10 cellular contexts compared by ENCODE assay signal in genomic region chr2:97713296-97714083, GRCh38. TPM values are rescaled to one million over a fixed set of nuclear protein-coding genes. Genes with fewer than 3 reads are reported as not detected.
A peak's percentile ranks its signal among the peaks of the same experiment; 100 is the strongest.
DNase-seq lines count a peak whose midpoint lies in the region; ATAC-seq and TF ChIP-seq lines count a peak whose summit lies in the region.
"Had no signal": no experiment of that assay in that cellular context is flagged by ENCODE, and none has a peak within 500 bp of the region (broad histone marks: within the 10 kb centered on the region; RNA-seq: fewer than 3 reads in every experiment).

ZAP70 (plus strand) TSS chr2:97713576; CDS start chr2:97724037, 10,461 bp downstream.

- no peak for TF ChIP-seq CTCF in thoracic aorta (IDR thresholded peaks at IDR 0.05)
- TF ChIP-seq CTCF in PC-3 (conservative IDR thresholded peaks at IDR 0.05; ENCODE audit: low read depth, low read length), result no peak

- H3K36me3 ChIP-seq in naive thymus-derived CD4-positive, alpha-beta T cell (ENCODE audit: control insufficient read depth in 2 of 3, insufficient read depth in 3 of 3, low read length in 3 of 3), result peaks cover 0 to 18% (median 0%) of the 10 kb centered on the region in 3 experiments
- H3K36me3 ChIP-seq in thoracic aorta (no peaks in the 10 kb centered on the region), PC-3 (ENCODE audit: low read depth, low read length) (no peaks in the 10 kb centered on the region)
- H3K36me3 ChIP-seq: adrenal gland had no signal

- H3K27ac ChIP-seq in naive thymus-derived CD4-positive, alpha-beta T cell (ENCODE audit: low read depth, low read length), result peak within 1 kb of the TSS; percentile 95
- H3K27ac ChIP-seq in thoracic aorta (no peak within 1 kb of the TSS), PC-3 (ENCODE audit: low read length) (no peak within 1 kb of the TSS)
- H3K27ac ChIP-seq: adrenal gland had no signal

- no peaks in the 10 kb centered on the region for H3K27me3 ChIP-seq in naive thymus-derived CD4-positive, alpha-beta T cell (ENCODE audit: control insufficient read depth in 2 of 2, insufficient read depth in 2 of 2, low read length in 2 of 2)
- no peaks in the 10 kb centered on the region for H3K27me3 ChIP-seq in thoracic aorta (replicated peaks; ENCODE audit: insufficient read depth)
- no peaks in the 10 kb centered on the region for H3K27me3 ChIP-seq in PC-3 (ENCODE audit: low read length)
- H3K27me3 ChIP-seq: adrenal gland had no signal

- no peaks in the 10 kb centered on the region for H3K9me2 ChIP-seq in PC-3 (replicated peaks; ENCODE audit: low read length)

- H2AFZ ChIP-seq in PC-3 (ENCODE audit: low read length), result no peak within 1 kb of the TSS

- no peaks in the 10 kb centered on the region for H3K79me2 ChIP-seq in PC-3 (ENCODE audit: low read length)

- peak within 1 kb of the TSS; percentile 94 to 100 (median 99) for H3K27ac Mint-ChIP-seq in naive thymus-derived CD4-positive, alpha-beta T cell

- peak within 1 kb of the TSS; percentile 86 to 100 (median 94) for H3K4me3 Mint-ChIP-seq in naive thymus-derived CD4-positive, alpha-beta T cell

- peaks cover 0 to 2% (median 0%) of the 10 kb centered on the region in 5 donors for H3K27me3 Mint-ChIP-seq in naive thymus-derived CD4-positive, alpha-beta T cell

- no peaks in the 10 kb centered on the region for H3F3A ChIP-seq in PC-3 (ENCODE audit: low read length, unreplicated experiment)

- no TSS peak for BruUV-seq in PC-3 (replicated peaks; lab: Mats Ljungman, UMichigan)

- peak; percentile 74 for ATAC-seq in naive thymus-derived CD4-positive, alpha-beta T cell
- no peak for ATAC-seq in thoracic aorta (ENCODE audit: insufficient number of reproducible peaks, low FRiP score, low read depth)
- no peak for ATAC-seq in HG03196 (IDR thresholded peaks at IDR 0.05; ENCODE audit: unreplicated experiment)
- ATAC-seq in HG02970 (IDR thresholded peaks at IDR 0.05; ENCODE audit: low FRiP score, unreplicated experiment), result no peak
- ATAC-seq in PC-3, result no peak

- H3K9me3 Mint-ChIP-seq in naive thymus-derived CD4-positive, alpha-beta T cell, result peaks cover 0 to 2% (median 0%) of the 10 kb centered on the region in 11 donors

- H4K20me1 ChIP-seq in PC-3 (ENCODE audit: low read length), result no peaks in the 10 kb centered on the region

- peak within 1 kb of the TSS; percentile 94 for H3K4me3 ChIP-seq in naive thymus-derived CD4-positive, alpha-beta T cell (ENCODE audit: low read length)
- H3K4me3 ChIP-seq in thoracic aorta (peak within 1 kb of the TSS; percentile 32), PC-3 (ENCODE audit: low read length) (no peak within 1 kb of the TSS)
- H3K4me3 ChIP-seq: adrenal gland had no signal

- peaks cover 57 to 67% of the 10 kb centered on the region in 2 donors for H3K4me1 ChIP-seq in naive thymus-derived CD4-positive, alpha-beta T cell (ENCODE audit: control insufficient read depth in 2 of 2, insufficient read depth in 2 of 2, low read length in 2 of 2)
- H3K4me1 ChIP-seq in thoracic aorta (ENCODE audit: control insufficient read depth in 1 of 2, low read depth in 2 of 2) (no peaks in the 10 kb centered on the region), PC-3 (ENCODE audit: insufficient read depth, low read length) (no peaks in the 10 kb centered on the region)
- H3K4me1 ChIP-seq: adrenal gland had no signal

- no peak within 1 kb of the TSS for H3K4me2 ChIP-seq in PC-3 (ENCODE audit: low read length)

- POLR2A ChIA-PET in naive thymus-derived CD4-positive, alpha-beta T cell (lab: Charles Lee), result interaction anchor here (0.9 to 3.5 kb wide), 15 partner anchors 9 to 750 kb away, joined by 3 to 23 read pairs (median 6); partner anchors contain the start of genes ACTR1B and COX5B
- POLR2A ChIA-PET in PC-3 (lab: Charles Lee; ENCODE audit: unreplicated experiment), result no interaction called here

- DNase-seq in activated effector memory CD4-positive, alpha-beta T cell treated with Interleukin-2 at 50 U/mL for 16 hours, result peak; percentile 61
- DNase-seq in naive thymus-derived CD4-positive, alpha-beta T cell, result peak; percentile 35 to 84 (median 78)
- DNase-seq in thoracic aorta (ENCODE audit: low spot score) (no peak), dermis blood vessel endothelial cell (no peak), PC-3 (no peak)
- DNase-seq: adrenal gland, Kasumi-1 had no signal

- peaks cover 3 to 45% (median 9%) of the 10 kb centered on the region in 5 donors for H3K36me3 Mint-ChIP-seq in naive thymus-derived CD4-positive, alpha-beta T cell

- intact Hi-C loops in T-helper 1 cell treated with Interleukin-12 subunit alpha and Interleukin-12 subunit beta and Interleukin-4 antibody, amounts not matched to agents 30 ng/mL and 1 ng/mL, for 36 hours (cut with micrococcal nuclease), result loop anchor here (1.0 to 10.0 kb wide), 6 partner anchors 67 to 1439 kb away; partner anchors contain the start of genes COA5, COX5B, LIPT1 and TSGA10
- intact Hi-C loops in naive thymus-derived CD4-positive, alpha-beta T cell (cut with micrococcal nuclease), result loop anchor here (1.0 to 10.0 kb wide), 8 partner anchors 13 to 1124 kb away; partner anchors contain the start of genes ACTR1B (in 1 of the 2) and TMEM131 (in 1 of the 2)
- intact Hi-C loops in PC-3 (cut with micrococcal nuclease), result no loop called here

- H3K9me3 ChIP-seq in naive thymus-derived CD4-positive, alpha-beta T cell (ENCODE audit: control insufficient read depth in 2 of 3, low read length in 3 of 3), result no peaks in the 10 kb centered on the region
- H3K9me3 ChIP-seq in thoracic aorta (no peaks in the 10 kb centered on the region), PC-3 (ENCODE audit: low read length) (no peaks in the 10 kb centered on the region)
- H3K9me3 ChIP-seq: adrenal gland had no signal

- no peak within 1 kb of the TSS for H3K9ac ChIP-seq in PC-3 (ENCODE audit: low read length)

- CTCF ChIA-PET in naive thymus-derived CD4-positive, alpha-beta T cell (lab: Charles Lee), result interaction anchor here (0.9 to 7.7 kb wide), 7 partner anchors 10 to 50 kb away, joined by 3 to 43 read pairs (median 5); partner anchors contain the start of gene ACTR1B
- CTCF ChIA-PET in PC-3 (lab: Charles Lee), result no interaction called here

- H3K4me1 Mint-ChIP-seq in naive thymus-derived CD4-positive, alpha-beta T cell, result peaks cover 63 to 89% (median 75%) of the 10 kb centered on the region in 7 donors

RNA-seq across cellular contexts. Expression of gene ZAP70, which starts in this region (rescaled TPM):
- total RNA-seq in T-helper 1 cell treated with Interleukin-12 subunit alpha and Interleukin-12 subunit beta and Interleukin-4 antibody, amounts not matched to agents 30 ng/mL and 1 ng/mL, for 36 hours, result 346 and 364 TPM in 2 replicates
- 100 to 1,000 TPM; 354 to 432 (median 382) TPM for total RNA-seq in naive thymus-derived CD4-positive, alpha-beta T cell
- 100 to 1,000 TPM; 105 to 166 TPM for polyA plus RNA-seq in naive thymus-derived CD4-positive, alpha-beta T cell
- 1 to 10 TPM; 3.4 to 5.3 TPM for total RNA-seq in thoracic aorta
- 0.09 TPM in 1 of 2 replicates, not detected in the other for total RNA-seq in dermis blood vessel endothelial cell
- not detected in 2 replicates for total RNA-seq in PC-3 (2014; rRNA removed)

Comparison
In these comparisons a context has a peak if more than half of its experiments do, and no peak if none do; other contexts are left out.
1. RNA of gene ZAP70 (total RNA-seq): 354 to 432 TPM in naive thymus-derived CD4-positive, alpha-beta T cell and 346 to 364 TPM in T-helper 1 cell treated with Interleukin-12 subunit alpha and Interleukin-12 subunit beta and Interleukin-4 antibody, amounts not matched to agents 30 ng/mL and 1 ng/mL, for 36 hours; 3.4 to 5.3 TPM in thoracic aorta, 0.09 TPM in dermis blood vessel endothelial cell and not detected in PC-3; every median in the first group is over 10 times any median in the second.
2. DNase-seq: peak in activated effector memory CD4-positive, alpha-beta T cell treated with Interleukin-2 at 50 U/mL for 16 hours (single experiment) and naive thymus-derived CD4-positive, alpha-beta T cell (9 of 9); none in thoracic aorta (single experiment), dermis blood vessel endothelial cell (single experiment) and PC-3 (single experiment).